In genomic region chr19:54359149-54359820, GRCh38 we compare ENCODE assay signal across 9 cellular contexts. TPM values are rescaled to one million over a fixed set of nuclear protein-coding genes. Genes with fewer than 3 reads are reported as not detected.
DNase-seq lines count a peak whose midpoint lies in the region; ATAC-seq, FAIRE-seq and TF ChIP-seq lines count a peak whose summit lies in the region.
"Not testable (repeated sequence)": the region's sequence is repeated elsewhere in the genome, so short reads cannot be mapped to it uniquely, and the experiment has no call there.
"Had no signal": no experiment of that assay in that cellular context is flagged by ENCODE, and none has a peak within 500 bp of the region (broad histone marks: within the 10 kb centered on the region; RNA-seq: fewer than 3 reads in every experiment).

No MANE protein-coding gene starts in this region.

- H2AK5ac ChIP-seq in H1 (ENCODE audit: low read depth, low read length): not testable (repeated sequence)

- intact Hi-C loops in activated B cell treated with CpG ODN at 0.5 μM for 24 hours (cut with micrococcal nuclease): not testable (repeated sequence)

- H3K23ac ChIP-seq in H1 (ENCODE audit: insufficient read length): not testable (repeated sequence)

- POLR2A ChIA-PET in activated B cell treated with CpG ODN at 0.5 μM for 24 hours (lab: Charles Lee): interaction anchor here (1.1 kb wide), 1 partner anchor 31 kb away, joined by 3 read pairs; no protein-coding TSS in a partner anchor
- POLR2A ChIA-PET in H1 (lab: Charles Lee; ENCODE audit: partially characterized antibody): not testable (repeated sequence)

- not testable (repeated sequence) for H2BK20ac ChIP-seq in H1 (ENCODE audit: low read length)

- H3K27ac ChIP-seq in BLaER1; H1 (ENCODE audit: low read depth, low read length): not testable (repeated sequence)

- H3K79me2 ChIP-seq in H1 (ENCODE audit: control insufficient read depth in 1 of 2, insufficient read depth in 2 of 2, low read length in 2 of 2): not testable (repeated sequence)

- H3K36me3 Mint-ChIP-seq in activated B cell treated with CpG ODN at 0.5 μM for 24 hours (ENCODE audit: low read depth): peaks cover 32% of the 10 kb centered on the region
- H3K36me3 Mint-ChIP-seq in neural crest cell (ENCODE audit: low read depth): not testable (repeated sequence)

- not testable (repeated sequence) for H4K20me1 ChIP-seq in BLaER1; H1 (replicated peaks in 1 of 2; ENCODE audit: control insufficient read depth in 1 of 2, insufficient read depth in 2 of 2, low read length in 2 of 2)

- not testable (repeated sequence) for H3K18ac ChIP-seq in H1 (ENCODE audit: extremely low read depth, low read length)

- H2BK15ac ChIP-seq in H1 (ENCODE audit: low read length): not testable (repeated sequence)

- H3K4me3 ChIP-seq in BLaER1; H1 (ENCODE audit: extremely low read depth in 1 of 4, insufficient read depth in 2 of 4, low read depth in 3 of 4, low read length in 4 of 4): not testable (repeated sequence)

- TF ChIP-seq EP300 in H1 (IDR thresholded peaks at IDR 0.05; ENCODE audit: borderline replicate concordance in 1 of 2, low read depth in 2 of 2, low read length in 2 of 2): not testable (repeated sequence)

- H3K36me3 ChIP-seq in BLaER1: peaks cover 37% of the 10 kb centered on the region
- H3K36me3 ChIP-seq in H1 (ENCODE audit: control insufficient read depth in 2 of 4, insufficient read depth in 4 of 4, low read length in 3 of 4): not testable (repeated sequence)

- CTCF ChIA-PET in activated B cell treated with CpG ODN at 0.5 μM for 24 hours (lab: Charles Lee) (interaction anchor here (1.2 kb wide), 1 partner anchor 32 kb away, joined by 4 read pairs; no protein-coding TSS in a partner anchor), H1 (lab: Charles Lee; ENCODE audit: partially characterized antibody) (interaction anchor here (0.7 kb wide), 1 partner anchor 63 kb away, joined by 3 read pairs; no protein-coding TSS in a partner anchor)

- H4K91ac ChIP-seq in H1 (replicated peaks; ENCODE audit: insufficient read length, low read length): not testable (repeated sequence)

- H3K27ac Mint-ChIP-seq in activated B cell treated with CpG ODN at 0.5 μM for 24 hours; neural crest cell (ENCODE audit: unreplicated experiment): not testable (repeated sequence)

- 43% methylated on average over 11 of the region's 21 CpGs; no CpG with 5 or more reads in 1 of the 2 experiments for WGBS in H1 (ENCODE audit: extremely low coverage in 1 of 2, insufficient coverage in 1 of 2, insufficient read length in 1 of 2, insufficient replicate concordance in 2 of 2, low coverage in 1 of 2, low lambda C conversion rate in 2 of 2, missing lambda C conversion rate in 1 of 2), 2 experiments

- not testable (repeated sequence) for H3K27me3 Mint-ChIP-seq in activated B cell treated with CpG ODN at 0.5 μM for 24 hours; neural crest cell (ENCODE audit: low read depth)

- not testable (repeated sequence) for H3K14ac ChIP-seq in H1 (ENCODE audit: insufficient read length)

- H3K9me3 ChIP-seq in BLaER1; H1 (ENCODE audit: insufficient read depth in 2 of 2, low read depth in 1 of 2, low read length in 1 of 2): not testable (repeated sequence)

- H3K23me2 ChIP-seq in H1 (ENCODE audit: low read depth, low read length): not testable (repeated sequence)

- H4K5ac ChIP-seq in H1 (ENCODE audit: insufficient read length, low read depth, low read length): not testable (repeated sequence)

- not testable (repeated sequence) for H2BK120ac ChIP-seq in H1 (replicated peaks; ENCODE audit: low read depth, low read length)

- not testable (repeated sequence) for H3K9me3 Mint-ChIP-seq in activated B cell treated with CpG ODN at 0.5 μM for 24 hours, neural crest cell

- FAIRE-seq in H1 (lab: Jason Lieb, UNC): peak; percentile 74

- TF ChIP-seq POLR2A in H1 (IDR thresholded peaks at IDR 0.05; ENCODE audit: control extremely low read depth in 1 of 2, low read depth in 2 of 2, low read length in 2 of 2): not testable (repeated sequence)

- not testable (repeated sequence) for TF ChIP-seq CTCF in activated B cell treated with CpG ODN at 0.5 μM for 24 hours (IDR thresholded peaks at IDR 0.05)
- TF ChIP-seq CTCF in H1 (IDR thresholded peaks at IDR 0.05; ENCODE audit: control extremely low read depth in 1 of 3, insufficient read depth in 1 of 3, low read depth in 1 of 3, low read length in 3 of 3) (peak; percentile 3 to 12 (median 7); a peak in 2 of 4 replicates), neural crest cell (conservative IDR thresholded peaks at IDR 0.05) (peak; percentile 41)

- not testable (repeated sequence) for H3K4me3 Mint-ChIP-seq in activated B cell treated with CpG ODN at 0.5 μM for 24 hours, neural crest cell

- not testable (repeated sequence) for H3K27me3 ChIP-seq in BLaER1; H1 (replicated peaks in 1 of 4; ENCODE audit: control insufficient read depth in 3 of 4, extremely low read depth in 1 of 4, insufficient read depth in 3 of 4, low read length in 3 of 4)

- peak overlapping the region; percentile 43; the same call in 1 of the 2 replicates for H3K4me2 ChIP-seq in BLaER1
- not testable (repeated sequence) for H3K4me2 ChIP-seq in H1 (ENCODE audit: insufficient read depth in 1 of 2, low read depth in 2 of 2, low read length in 2 of 2)

- peak; percentile 68 for ATAC-seq in GM18907 (IDR thresholded peaks at IDR 0.05; ENCODE audit: unreplicated experiment)
- ATAC-seq in HG03280 (IDR thresholded peaks at IDR 0.05; ENCODE audit: unreplicated experiment): peak; percentile 62
- ATAC-seq in activated B cell treated with CpG ODN at 0.5 μM for 24 hours (ENCODE audit: low read depth): peak; percentile 80

- H3K4me1 Mint-ChIP-seq in activated B cell treated with CpG ODN at 0.5 μM for 24 hours: peaks cover 44% of the 10 kb centered on the region
- not testable (repeated sequence) for H3K4me1 Mint-ChIP-seq in neural crest cell

- not testable (repeated sequence) for H3K56ac ChIP-seq in H1 (replicated peaks; ENCODE audit: insufficient read length, low read depth, low read length)

- H4K8ac ChIP-seq in H1 (ENCODE audit: extremely low read depth, insufficient read depth, low read length): not testable (repeated sequence)

- not testable (repeated sequence) for H3K4ac ChIP-seq in H1 (replicated peaks; ENCODE audit: insufficient read length, low read depth, low read length)

- DNase-seq in activated B cell treated with CpG ODN at 0.5 μM for 24 hours: peak; percentile 76
- peak; percentile 81 to 82 for DNase-seq in activated T-cell treated with anti-CD3 and anti-CD28 coated beads, Interleukin-2, amount 50 U/mL, for 48 hours
- peak in 1 of 2 experiments; percentile 84 for DNase-seq in H1 (ENCODE audit: low read depth in 1 of 2, low spot score in 2 of 2)
- peak; percentile 18 for DNase-seq in neural crest cell (ENCODE audit: low read depth, low spot score)
- DNase-seq in stimulated activated CD8-positive, alpha-beta memory T cell treated with anti-CD3 and anti-CD28 coated beads, Interleukin-15, amount 100 ng/mL, for 4 hours (ENCODE audit: low read depth in 2 of 2): peak; percentile 27 to 47

- peaks cover 79% of the 10 kb centered on the region for H3K4me1 ChIP-seq in BLaER1
- H3K4me1 ChIP-seq in H1 (replicated peaks in 1 of 4; ENCODE audit: control insufficient read depth in 3 of 4, insufficient read depth in 4 of 4, low read length in 3 of 4): not testable (repeated sequence)

- not testable (repeated sequence) for TF ChIP-seq RAD21 in H1 (IDR thresholded peaks at IDR 0.05 in 1 of 2, conservative IDR thresholded peaks at IDR 0.05 in 1 of 2; ENCODE audit: low read depth in 2 of 2, low read length in 2 of 2)

- H2BK12ac ChIP-seq in H1 (ENCODE audit: low read depth, low read length): not testable (repeated sequence)

- not testable (repeated sequence) for H2AFZ ChIP-seq in H1 (ENCODE audit: low read length)

- H3K79me1 ChIP-seq in H1 (ENCODE audit: low read depth, low read length): not testable (repeated sequence)

- H3K9ac ChIP-seq in BLaER1; H1 (replicated peaks in 1 of 4; ENCODE audit: extremely low read depth in 1 of 4, low read depth in 3 of 4, low read length in 3 of 4): not testable (repeated sequence)

- not testable (repeated sequence) for H2BK5ac ChIP-seq in H1 (ENCODE audit: low read depth, low read length)

RNA-seq across cellular contexts. Expression of gene LAIR1, which starts 5.4 kb away (rescaled TPM):
- total RNA-seq in activated B cell treated with CpG ODN at 0.5 μM for 24 hours: 30.5 and 31.0 TPM in 2 replicates
- total RNA-seq in H1 (2021; fragmentation: NEBNext Ultra II Directional; extraction: Animal tissue kit (Norgen Biotek cat#: 25700)): not detected in 2 replicates
- polyA plus RNA-seq in H1 (2011; rRNA removed): 0.13 and 0.18 TPM in 2 replicates
- 0.21 TPM for polyA plus RNA-seq in H1 (2011; cell fraction: cytosol; rRNA removed)
- 0.19 TPM for polyA plus RNA-seq in H1 (2011; cell fraction: nucleus; rRNA removed)
- polyA plus RNA-seq in H1 (2012, experiment 1 of 2): 0.04 to 0.16 TPM in 2 of 4 replicates, not detected in the others
- not detected for polyA plus RNA-seq in H1 (2012, experiment 2 of 2)
- polyA plus RNA-seq in H1 (2013, experiment 1 of 2): 0.10 TPM
- polyA plus RNA-seq in H1 (2013, experiment 2 of 2): 0.09 TPM
- polyA minus RNA-seq in H1 (2011; rRNA and poly(A)+ RNA removed): 0.50 TPM in 1 of 2 replicates, not detected in the other
- polyA minus RNA-seq in H1 (2011; cell fraction: cytosol; rRNA and poly(A)+ RNA removed): not detected
- polyA minus RNA-seq in H1 (2011; cell fraction: nucleus; rRNA and poly(A)+ RNA removed): 1.3 TPM
- not detected in 2 replicates for total RNA-seq in neural crest cell

RNA-seq across cellular contexts. Expression of gene LILRA4, which starts 20.3 kb away (rescaled TPM):
- total RNA-seq in activated B cell treated with CpG ODN at 0.5 μM for 24 hours (26.3 and 26.6 TPM in 2 replicates), neural crest cell (not detected in 2 replicates)
- not detected in 2 replicates for total RNA-seq in H1 (2021; fragmentation: NEBNext Ultra II Directional; extraction: Animal tissue kit (Norgen Biotek cat#: 25700))
- polyA plus RNA-seq in H1 (2011; rRNA removed): not detected in 2 replicates
- polyA plus RNA-seq in H1 (2011; cell fraction: cytosol; rRNA removed): not detected
- not detected for polyA plus RNA-seq in H1 (2011; cell fraction: nucleus; rRNA removed)
- not detected in 4 replicates for polyA plus RNA-seq in H1 (2012, experiment 1 of 2)
- polyA plus RNA-seq in H1 (2012, experiment 2 of 2): not detected
- not detected for polyA plus RNA-seq in H1 (2013, experiment 1 of 2)
- polyA plus RNA-seq in H1 (2013, experiment 2 of 2): not detected
- polyA minus RNA-seq in H1 (2011; rRNA and poly(A)+ RNA removed): not detected in 2 replicates
- polyA minus RNA-seq in H1 (2011; cell fraction: cytosol; rRNA and poly(A)+ RNA removed): not detected
- not detected for polyA minus RNA-seq in H1 (2011; cell fraction: nucleus; rRNA and poly(A)+ RNA removed)
- total RNA-seq: uterus had no signal

RNA-seq across cellular contexts. Expression of gene LILRA5, which starts 46.3 kb away (rescaled TPM):
- total RNA-seq in activated B cell treated with CpG ODN at 0.5 μM for 24 hours (1.3 and 1.9 TPM in 2 replicates), neural crest cell (not detected in 2 replicates)
- not detected in 2 replicates for total RNA-seq in H1 (2021; fragmentation: NEBNext Ultra II Directional; extraction: Animal tissue kit (Norgen Biotek cat#: 25700))
- polyA plus RNA-seq in H1 (2011; rRNA removed): not detected in 2 replicates
- polyA plus RNA-seq in H1 (2011; cell fraction: cytosol; rRNA removed): not detected
- polyA plus RNA-seq in H1 (2011; cell fraction: nucleus; rRNA removed): not detected
- polyA plus RNA-seq in H1 (2012, experiment 1 of 2): not detected in 4 replicates
- not detected for polyA plus RNA-seq in H1 (2012, experiment 2 of 2)
- polyA plus RNA-seq in H1 (2013, experiment 1 of 2): not detected
- not detected for polyA plus RNA-seq in H1 (2013, experiment 2 of 2)
- polyA minus RNA-seq in H1 (2011; rRNA and poly(A)+ RNA removed): not detected in 2 replicates
- not detected for polyA minus RNA-seq in H1 (2011; cell fraction: cytosol; rRNA and poly(A)+ RNA removed)
- not detected for polyA minus RNA-seq in H1 (2011; cell fraction: nucleus; rRNA and poly(A)+ RNA removed)

RNA-seq across cellular contexts. Expression of gene TTYH1, which starts 56.0 kb away (rescaled TPM):
- total RNA-seq in activated B cell treated with CpG ODN at 0.5 μM for 24 hours (not detected in 2 replicates), neural crest cell (180 and 207 TPM in 2 replicates)
- 24.3 and 26.7 TPM in 2 replicates for total RNA-seq in H1 (2021; fragmentation: NEBNext Ultra II Directional; extraction: Animal tissue kit (Norgen Biotek cat#: 25700))
- 46.5 and 92.1 TPM in 2 replicates for polyA plus RNA-seq in H1 (2011; rRNA removed)
- polyA plus RNA-seq in H1 (2011; cell fraction: cytosol; rRNA removed): 41.6 TPM
- polyA plus RNA-seq in H1 (2011; cell fraction: nucleus; rRNA removed): 72.1 TPM
- polyA plus RNA-seq in H1 (2012, experiment 1 of 2): 14.7 to 48.5 TPM (median 38.0 TPM) in 4 replicates
- 32.8 TPM for polyA plus RNA-seq in H1 (2012, experiment 2 of 2)
- 51.0 TPM for polyA plus RNA-seq in H1 (2013, experiment 1 of 2)
- 53.6 TPM for polyA plus RNA-seq in H1 (2013, experiment 2 of 2)
- polyA minus RNA-seq in H1 (2011; rRNA and poly(A)+ RNA removed): 16.3 and 25.9 TPM in 2 replicates
- 27.7 TPM for polyA minus RNA-seq in H1 (2011; cell fraction: cytosol; rRNA and poly(A)+ RNA removed)
- 16.1 TPM for polyA minus RNA-seq in H1 (2011; cell fraction: nucleus; rRNA and poly(A)+ RNA removed)

Comparison
In these comparisons a context has a peak if more than half of its experiments do, and no peak if none do; other contexts are left out.
1. RNA of gene LAIR1, which starts 5.4 kb away (total RNA-seq): 30.5 to 31.0 TPM in activated B cell treated with CpG ODN at 0.5 μM for 24 hours; not detected in H1 and not detected in neural crest cell; every median in the first group is over 10 times any median in the second.
2. RNA of gene LILRA4, which starts 20.3 kb away (total RNA-seq): 26.3 to 26.6 TPM in activated B cell treated with CpG ODN at 0.5 μM for 24 hours; not detected in H1 and not detected in neural crest cell; every median in the first group is over 10 times any median in the second.
3. Peak in every context shown above with its lines, with median percentiles within 50 percentile points of each other: ATAC-seq.